14 cellular contexts compared by ENCODE assay signal in the genomic region with DNA sequence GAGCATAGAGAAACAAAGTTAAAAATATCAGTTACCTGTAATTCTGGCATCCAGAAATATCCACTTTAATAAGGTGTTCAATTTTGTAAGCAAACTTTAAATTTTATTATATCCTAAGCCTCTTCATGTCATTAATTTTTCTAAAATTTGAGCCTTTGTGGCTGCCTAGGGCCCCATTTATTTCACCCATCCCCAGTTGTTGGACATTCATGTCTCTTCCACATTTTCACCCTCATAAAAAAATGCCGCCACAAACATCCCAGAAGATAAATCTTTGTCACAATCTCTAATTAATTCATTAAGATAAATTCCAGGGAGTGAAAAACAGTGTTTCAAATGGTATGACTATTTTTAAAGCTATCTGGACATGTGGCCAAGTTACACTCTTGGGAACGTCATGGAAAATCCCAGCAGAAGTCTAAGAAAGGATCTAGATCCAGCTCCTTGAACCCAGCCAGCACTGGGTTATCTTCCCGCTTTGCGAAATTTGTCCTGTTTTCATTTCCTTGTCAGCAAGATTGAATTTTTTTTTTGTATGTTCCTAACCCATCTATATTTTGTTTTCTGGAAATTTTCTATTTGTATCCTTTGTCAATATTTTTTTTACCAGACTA.
DNase-seq lines count a peak whose midpoint lies in the region; ATAC-seq and TF ChIP-seq lines count a peak whose summit lies in the region.
"Had no signal": no experiment of that assay in that cellular context is flagged by ENCODE, and none has a peak within 500 bp of the region (broad histone marks: within the 10 kb centered on the region; RNA-seq: fewer than 3 reads in every experiment).

No MANE protein-coding gene starts in this region.

- DNase-seq in AG08395 (ENCODE audit: low spot score) = peak; percentile 74
- peak in 1 of 4 donors; percentile 68 for DNase-seq in body of pancreas
- peak in 1 of 2 donors; percentile 74 for DNase-seq in heart right ventricle
- DNase-seq in psoas muscle = no peak
- no peak for DNase-seq in UCSD-AML1 (lab: John Stamatoyannopoulos, UW; ENCODE audit: unreplicated experiment)
- no peak for DNase-seq in ACHN
- DNase-seq: DMS 273 treated with DMSO at 0.1 percent for 48 hours, NCI-H1694 had no signal

- no peak for TF ChIP-seq POLR2A in body of pancreas (IDR thresholded peaks at IDR 0.05)

- intact Hi-C loops in body of pancreas (cut with DNase I) (no loop called here), heart right ventricle (cut with DNase I) (loop anchor here in 6 of 10 donors (2.0 to 10.0 kb wide), 3 partner anchors 43 to 49 kb away; no protein-coding TSS in a partner anchor), psoas muscle (cut with DNase I) (no loop called here)

- TF ChIP-seq CTCF in body of pancreas (IDR thresholded peaks at IDR 0.05) (no peak), heart right ventricle (IDR thresholded peaks at IDR 0.05) (no peak), psoas muscle (IDR thresholded peaks at IDR 0.05) (no peak)

- H3K4me3 ChIP-seq in body of pancreas = no peak overlapping the region
- no peak overlapping the region for H3K4me3 ChIP-seq in heart right ventricle
- H3K4me3 ChIP-seq in psoas muscle = no peak overlapping the region
- H3K4me3 ChIP-seq: cardiac muscle cell, upper lobe of right lung had no signal

- H3K27ac ChIP-seq in body of pancreas (peak overlapping the region in 3 of 4 donors; percentile 33 to 53 (median 44)), heart right ventricle (peak overlapping the region in 9 of 10 donors; percentile 20 to 77 (median 67)), psoas muscle (peak overlapping the region; percentile 39)
- H3K27ac ChIP-seq: cardiac muscle cell, KMS-11 had no signal

- H3K27me3 ChIP-seq in body of pancreas = no peaks in the 10 kb centered on the region
- no peaks in the 10 kb centered on the region for H3K27me3 ChIP-seq in heart right ventricle
- H3K27me3 ChIP-seq in psoas muscle (ENCODE audit: insufficient read depth in 3 of 3, low read length in 2 of 3) = no peaks in the 10 kb centered on the region
- H3K27me3 ChIP-seq: cardiac muscle cell, upper lobe of right lung had no signal

- H3K9me3 ChIP-seq in body of pancreas (no peaks in the 10 kb centered on the region), heart right ventricle (no peaks in the 10 kb centered on the region), psoas muscle (no peaks in the 10 kb centered on the region)
- H3K9me3 ChIP-seq: upper lobe of right lung had no signal

- in situ Hi-C loops in ACHN (cut with HindIII; ENCODE audit: low pct_ligation_motif_present, low pct_unique_long_range_greater_than_20kb, low sequenced_read_pairs) = no loop called here

- H3K36me3 ChIP-seq in body of pancreas (replicated peaks in 1 of 2; ENCODE audit: insufficient read depth in 1 of 2, low read depth in 2 of 2) = no peaks in the 10 kb centered on the region
- no peaks in the 10 kb centered on the region for H3K36me3 ChIP-seq in heart right ventricle
- no peaks in the 10 kb centered on the region for H3K36me3 ChIP-seq in psoas muscle (ENCODE audit: insufficient read depth in 1 of 2, low read depth in 1 of 2)
- H3K36me3 ChIP-seq: cardiac muscle cell, upper lobe of right lung had no signal

- peak; percentile 61 for ATAC-seq in body of pancreas
- peak in 7 of 8 donors; percentile 70 to 84 (median 79) for ATAC-seq in heart right ventricle
- ATAC-seq in psoas muscle = peak in 1 of 4 donors; percentile 48
- no peak for ATAC-seq in GM18868 (IDR thresholded peaks at IDR 0.05; ENCODE audit: unreplicated experiment)
- no peak for ATAC-seq in HG02759 (IDR thresholded peaks at IDR 0.05; ENCODE audit: unreplicated experiment)
- ATAC-seq: activated T-helper 17 cell treated with anti-CD3 and anti-CD28 coated beads, Interleukin-2, amount 50 U/mL, for 72 hours; upper lobe of right lung had no signal

- peaks cover 15% of the 10 kb centered on the region for H3K4me1 ChIP-seq in body of pancreas
- peaks cover 0 to 41% (median 13%) of the 10 kb centered on the region in 9 donors for H3K4me1 ChIP-seq in heart right ventricle
- H3K4me1 ChIP-seq in psoas muscle = peaks cover 21% of the 10 kb centered on the region
- H3K4me1 ChIP-seq: upper lobe of right lung had no signal

- WGBS in body of pancreas, 2 donors = 32 to 38% methylated on average over 4 of the region's 4 CpGs
- WGBS in heart right ventricle, 2 donors = 49 to 55% methylated on average over 4 of the region's 4 CpGs
- WGBS in psoas muscle, 3 donors = 38 to 65% (median 46%) methylated on average over 4 of the region's 4 CpGs

Comparison
In these comparisons a context has a peak if more than half of its experiments do, and no peak if none do; other contexts are left out.
1. ATAC-seq: peak in body of pancreas (single experiment) and heart right ventricle (7 of 8); none in GM18868 (single experiment) and HG02759 (single experiment).
2. intact Hi-C loops: an anchor here in heart right ventricle (2.0 to 10.0 kb wide); none called in body of pancreas and psoas muscle.
3. Peak in every context shown above with its lines, with median percentiles within 50 percentile points of each other: H3K27ac ChIP-seq.